Comparison of ENCODE assay signal across 11 cellular contexts in genomic region chr1:40380817-40381216, GRCh38. TPM values are rescaled to one million over a fixed set of nuclear protein-coding genes. Genes with fewer than 3 reads are reported as not detected.
DNase-seq lines count a peak whose midpoint lies in the region; ATAC-seq and TF ChIP-seq lines count a peak whose summit lies in the region.
"Had no signal": no experiment of that assay in that cellular context is flagged by ENCODE, and none has a peak within 500 bp of the region (broad histone marks: within the 10 kb centered on the region; RNA-seq: fewer than 3 reads in every experiment).

No MANE protein-coding gene starts in this region.

- peak overlapping the region; percentile 98 for H3K27ac Mint-ChIP-seq in activated CD8-positive, alpha-beta memory T cell treated with anti-CD3 and anti-CD28 coated beads, Interleukin-2, amount 10 ng/mL, durations not matched to agents 7 days and 5 days

- no peak for DNase-seq in activated CD8-positive, alpha-beta memory T cell treated with anti-CD3 and anti-CD28 coated beads, Interleukin-2, amount 10 ng/mL, durations not matched to agents 7 days and 5 days
- DNase-seq in activated CD8-positive, alpha-beta memory T cell treated with anti-CD3 and anti-CD28 coated beads, Interleukin-2, amount 50 U/mL, for 48 hours: no peak
- DNase-seq in Peyer's patch (no peak), epithelial cell of prostate (ENCODE audit: low read depth, low spot score) (no peak), thoracic aorta (ENCODE audit: low spot score) (no peak)
- DNase-seq in stimulated activated naive CD4-positive, alpha-beta T cell (lab: John Stamatoyannopoulos, UW): no peak
- no peak for DNase-seq in activated CD4-positive, alpha-beta T cell treated with anti-CD3 and anti-CD28 coated beads, Interleukin-2, amount 50 U/mL, for 48 hours
- DNase-seq: NCI-H345, right cardiac atrium had no signal

- ATAC-seq in activated CD8-positive, alpha-beta memory T cell treated with anti-CD3 and anti-CD28 coated beads, Interleukin-2, amount 10 ng/mL, durations not matched to agents 7 days and 5 days: no peak
- ATAC-seq in thoracic aorta (ENCODE audit: insufficient number of reproducible peaks, low FRiP score, low read depth) (no peak), GM18519 (IDR thresholded peaks at IDR 0.05; ENCODE audit: low FRiP score, unreplicated experiment) (no peak)
- ATAC-seq: right cardiac atrium had no signal

- peak overlapping the region; percentile 87 to 100 (median 90) for H3K27ac ChIP-seq in Peyer's patch
- peak overlapping the region; percentile 67 for H3K27ac ChIP-seq in epithelial cell of prostate
- H3K27ac ChIP-seq in thoracic aorta: no peak overlapping the region

- peaks cover 90% of the 10 kb centered on the region for H3K4me1 Mint-ChIP-seq in activated CD8-positive, alpha-beta memory T cell treated with anti-CD3 and anti-CD28 coated beads, Interleukin-2, amount 10 ng/mL, durations not matched to agents 7 days and 5 days

- no peaks in the 10 kb centered on the region for H3K27me3 Mint-ChIP-seq in activated CD8-positive, alpha-beta memory T cell treated with anti-CD3 and anti-CD28 coated beads, Interleukin-2, amount 10 ng/mL, durations not matched to agents 7 days and 5 days
- H3K27me3 Mint-ChIP-seq: brain had no signal

- H3K27me3 ChIP-seq in Peyer's patch (no peaks in the 10 kb centered on the region), thoracic aorta (replicated peaks; ENCODE audit: insufficient read depth) (no peaks in the 10 kb centered on the region)

- H3K36me3 ChIP-seq in Peyer's patch (no peaks in the 10 kb centered on the region), thoracic aorta (no peaks in the 10 kb centered on the region)

- H3K9me3 Mint-ChIP-seq in activated CD8-positive, alpha-beta memory T cell treated with anti-CD3 and anti-CD28 coated beads, Interleukin-2, amount 10 ng/mL, durations not matched to agents 7 days and 5 days (ENCODE audit: low read depth): no peaks in the 10 kb centered on the region
- H3K9me3 Mint-ChIP-seq: brain had no signal

- CTCF ChIA-PET in activated CD8-positive, alpha-beta memory T cell treated with anti-CD3 and anti-CD28 coated beads, Interleukin-2, amount 10 ng/mL, durations not matched to agents 7 days and 5 days (lab: Charles Lee): interaction anchor here (1.0 to 6.5 kb wide), 10 partner anchors 9 to 278 kb away, joined by 3 to 28 read pairs (median 6); no protein-coding TSS in a partner anchor

- H3K36me3 Mint-ChIP-seq in activated CD8-positive, alpha-beta memory T cell treated with anti-CD3 and anti-CD28 coated beads, Interleukin-2, amount 10 ng/mL, durations not matched to agents 7 days and 5 days: peaks cover 43% of the 10 kb centered on the region

- H3K4me1 ChIP-seq in Peyer's patch (peaks cover 0 to 43% (median 11%) of the 10 kb centered on the region in 4 donors), thoracic aorta (ENCODE audit: control insufficient read depth in 1 of 2, low read depth in 2 of 2) (peaks cover 17 to 31% of the 10 kb centered on the region in 2 donors)

- H3K4me3 Mint-ChIP-seq in activated CD8-positive, alpha-beta memory T cell treated with anti-CD3 and anti-CD28 coated beads, Interleukin-2, amount 10 ng/mL, durations not matched to agents 7 days and 5 days: peak overlapping the region; percentile 70

- H3K9me3 ChIP-seq in Peyer's patch (no peaks in the 10 kb centered on the region), thoracic aorta (no peaks in the 10 kb centered on the region)

- H3K4me3 ChIP-seq in Peyer's patch: peak overlapping the region in 3 of 4 donors; percentile 10 to 37 (median 14)
- peak overlapping the region; percentile 25 for H3K4me3 ChIP-seq in thoracic aorta

- TF ChIP-seq POLR2A in Peyer's patch (IDR thresholded peaks at IDR 0.05): no peak

- TF ChIP-seq CTCF in Peyer's patch (IDR thresholded peaks at IDR 0.05): no peak
- no peak for TF ChIP-seq CTCF in thoracic aorta (IDR thresholded peaks at IDR 0.05)

RNA-seq across cellular contexts. Expression of gene SMAP2, which starts 7.3 kb away (rescaled TPM):
- total RNA-seq in activated CD8-positive, alpha-beta memory T cell treated with anti-CD3 and anti-CD28 coated beads, Interleukin-2, amount 10 ng/mL, durations not matched to agents 7 days and 5 days: 100 to 1,000 TPM; 116 to 145 TPM
- total RNA-seq in Peyer's patch (100 to 1,000 TPM in 1 of 4 donors, 10 to 100 TPM in 3; 24.7 to 170 (median 33.7) TPM), thoracic aorta (10 to 100 TPM; 42.3 to 75.3 TPM)

Comparison
In these comparisons a context has a peak if more than half of its experiments do, and no peak if none do; other contexts are left out.
1. H3K27ac ChIP-seq: peak in Peyer's patch (4 of 4) and epithelial cell of prostate (single experiment); none in thoracic aorta (0 of 2).